In genomic region chr15:89654311-89654761, GRCh38 we compare ENCODE assay signal across 9 cellular contexts. TPM values are rescaled to one million over a fixed set of nuclear protein-coding genes. Genes with fewer than 3 reads are reported as not detected.
DNase-seq lines count a peak whose midpoint lies in the region; ATAC-seq and TF ChIP-seq lines count a peak whose summit lies in the region.
"Had no signal": no experiment of that assay in that cellular context is flagged by ENCODE, and none has a peak within 500 bp of the region (broad histone marks: within the 10 kb centered on the region; RNA-seq: fewer than 3 reads in every experiment).

No MANE protein-coding gene starts in this region.

- TF ChIP-seq EP300 in upper lobe of left lung (IDR thresholded peaks at IDR 0.05) = no peak

- TF ChIP-seq CTCF in right lobe of liver (IDR thresholded peaks at IDR 0.05) (no peak), upper lobe of left lung (IDR thresholded peaks at IDR 0.05) (no peak)

- ATAC-seq in activated T-cell treated with anti-CD3 and anti-CD28 coated beads, Interleukin-2, amount 50 U/mL, for 72 hours (replicated peaks in 1 of 2) = no peak
- ATAC-seq in right lobe of liver (no peak), upper lobe of left lung (ENCODE audit: low FRiP score in 2 of 2) (peak in 1 of 2 donors; percentile 31)

- H3K27me3 Mint-ChIP-seq in activated T-cell treated with anti-CD3 and anti-CD28 coated beads, Interleukin-2, amount 50 U/mL, for 72 hours (ENCODE audit: low read depth) = peaks cover 59% of the 10 kb centered on the region

- H3K36me3 ChIP-seq in right lobe of liver (no peaks in the 10 kb centered on the region), upper lobe of left lung (no peaks in the 10 kb centered on the region)

- H3K9me3 Mint-ChIP-seq in activated T-cell treated with anti-CD3 and anti-CD28 coated beads, Interleukin-2, amount 50 U/mL, for 72 hours = no peaks in the 10 kb centered on the region

- H3K4me3 Mint-ChIP-seq in activated T-cell treated with anti-CD3 and anti-CD28 coated beads, Interleukin-2, amount 50 U/mL, for 72 hours = peak overlapping the region; percentile 86 to 89

- 40% methylated on average over 5 of the region's 13 CpGs for WGBS in right lobe of liver (ENCODE audit: insufficient coverage, low coverage, low lambda C conversion rate, missing lambda C conversion rate)
- WGBS in upper lobe of left lung, 2 donors = 41 to 48% methylated on average over 12 to 13 of the region's 13 CpGs

- no peak overlapping the region for H3K27ac Mint-ChIP-seq in activated T-cell treated with anti-CD3 and anti-CD28 coated beads, Interleukin-2, amount 50 U/mL, for 72 hours

- intact Hi-C loops in right lobe of liver (cut with DNase I) = no loop called here

- no peaks in the 10 kb centered on the region for H3K27me3 ChIP-seq in right lobe of liver
- peaks cover 0 to 12% (median 2%) of the 10 kb centered on the region in 4 donors for H3K27me3 ChIP-seq in upper lobe of left lung

- no peak overlapping the region for H3K27ac ChIP-seq in right lobe of liver
- H3K27ac ChIP-seq in upper lobe of left lung = no peak overlapping the region

- H3K9me3 ChIP-seq in right lobe of liver (no peaks in the 10 kb centered on the region), upper lobe of left lung (no peaks in the 10 kb centered on the region)

- no peak for DNase-seq in activated T-cell treated with anti-CD3 and anti-CD28 coated beads, Interleukin-2, amount 50 U/mL, for 72 hours
- no peak for DNase-seq in activated T-cell treated with anti-CD3 and anti-CD28 coated beads, Interleukin-2, amount 50 U/mL, for 1 hour
- peak; percentile 26 for DNase-seq in astrocyte of the hippocampus (ENCODE audit: low read depth, low spot score)
- DNase-seq in right lobe of liver = no peak
- DNase-seq in upper lobe of left lung = no peak
- no peak for DNase-seq in effector CD4-positive, alpha-beta T cell
- no peak for DNase-seq in NCI-H1436 (lab: John Stamatoyannopoulos, UW)
- no peak for DNase-seq in COLO668 (lab: John Stamatoyannopoulos, UW; ENCODE audit: unreplicated experiment)
- DNase-seq: DMS153 had no signal

- TF ChIP-seq POLR2A in right lobe of liver (IDR thresholded peaks at IDR 0.05) (no peak), upper lobe of left lung (IDR thresholded peaks at IDR 0.05) (no peak)

- peaks cover 21% of the 10 kb centered on the region for H3K4me1 Mint-ChIP-seq in activated T-cell treated with anti-CD3 and anti-CD28 coated beads, Interleukin-2, amount 50 U/mL, for 72 hours (ENCODE audit: low read depth)

- H3K36me3 Mint-ChIP-seq in activated T-cell treated with anti-CD3 and anti-CD28 coated beads, Interleukin-2, amount 50 U/mL, for 72 hours (ENCODE audit: insufficient read depth in 2 of 2) = no peaks in the 10 kb centered on the region

- peaks cover 0 to 9% (median 0%) of the 10 kb centered on the region in 4 donors for H3K4me1 ChIP-seq in right lobe of liver
- H3K4me1 ChIP-seq in upper lobe of left lung = peaks cover 3 to 15% (median 11%) of the 10 kb centered on the region in 4 donors

- H3K4me3 ChIP-seq in right lobe of liver = peak overlapping the region; percentile 48 to 53 (median 48)
- peak overlapping the region in 3 of 4 donors; percentile 50 to 59 (median 56) for H3K4me3 ChIP-seq in upper lobe of left lung

RNA-seq across cellular contexts. Expression of gene KIF7, which starts 0.9 kb away (rescaled TPM):
- total RNA-seq in activated T-cell treated with anti-CD3 and anti-CD28 coated beads, Interleukin-2, amount 50 U/mL, for 72 hours = 1 to 10 TPM; 1.4 to 1.8 TPM
- total RNA-seq in right lobe of liver = under 1 TPM; 0.34 to 0.92 (median 0.48) TPM
- total RNA-seq in upper lobe of left lung = 1 to 10 TPM; 1.4 to 4.7 (median 3.2) TPM

RNA-seq across cellular contexts. Expression of gene PLIN1, which starts 24.8 kb away (rescaled TPM):
- total RNA-seq in activated T-cell treated with anti-CD3 and anti-CD28 coated beads, Interleukin-2, amount 50 U/mL, for 72 hours = 1 to 10 TPM in 1 of 2 donors, under 1 TPM in 1; 0.88 to 1.3 TPM
- 10 to 100 TPM in 4 of 6 experiments, 1 to 10 TPM in 2; 2.5 to 28.8 (median 18.6) TPM for total RNA-seq in right lobe of liver
- 1 to 10 TPM in 3 of 6 donors, under 1 TPM in 2, not detected in 1; 0.29 to 3.8 (median 1.1) TPM for total RNA-seq in upper lobe of left lung

RNA-seq across cellular contexts. Expression of gene PEX11A, which starts 36.2 kb away (rescaled TPM):
- total RNA-seq in activated T-cell treated with anti-CD3 and anti-CD28 coated beads, Interleukin-2, amount 50 U/mL, for 72 hours = 1 to 10 TPM; 4.0 to 7.3 TPM
- total RNA-seq in right lobe of liver (10 to 100 TPM in 5 of 6 experiments, 1 to 10 TPM in 1; 6.9 to 30.9 (median 22.6) TPM), upper lobe of left lung (10 to 100 TPM in 1 of 6 donors, 1 to 10 TPM in 5; 4.4 to 18.7 (median 6.7) TPM)

RNA-seq across cellular contexts. Expression of gene WDR93, which starts 36.3 kb away (rescaled TPM):
- under 1 TPM in 1 of 2 donors, not detected in 1; 0.19 TPM for total RNA-seq in activated T-cell treated with anti-CD3 and anti-CD28 coated beads, Interleukin-2, amount 50 U/mL, for 72 hours
- not detected for total RNA-seq in right lobe of liver
- total RNA-seq in upper lobe of left lung = 1 to 10 TPM in 4 of 6 donors, under 1 TPM in 2; 0.31 to 7.2 (median 1.9) TPM
